Comparison of ENCODE assay signal across 8 cellular contexts in genomic region chr1:7902478-7903084, GRCh38. TPM values are rescaled to one million over a fixed set of nuclear protein-coding genes. Genes with fewer than 3 reads are reported as not detected.
DNase-seq lines count a peak whose midpoint lies in the region; TF ChIP-seq lines count a peak whose summit lies in the region.

No MANE protein-coding gene starts in this region.

- DNase-seq in AG04449 (ENCODE audit: low read depth, low spot score): no peak
- peak; percentile 69 for DNase-seq in H4 (ENCODE audit: low spot score)
- DNase-seq in NCI-H345 treated with DMSO at 0.1 percent for 48 hours (lab: John Stamatoyannopoulos, UW; ENCODE audit: unreplicated experiment): peak; percentile 54
- DNase-seq in activated CD4-positive, CD25-positive, alpha-beta regulatory T cell treated with anti-CD3 and anti-CD28 coated beads, Interleukin-2, amount 50 U/mL, for 72 hours: peak; percentile 58
- peak; percentile 40 for DNase-seq in cerebellum (ENCODE audit: low spot score)
- DNase-seq in kidney tubule cell (ENCODE audit: low spot score): peak; percentile 68
- peak; percentile 62 to 68 for DNase-seq in stimulated activated CD4-positive, alpha-beta T cell treated with anti-CD3 and anti-CD28 coated beads, Interleukin-2, amount 100 ng/mL, for 24 hours
- no peak for DNase-seq in NCI-H1048 (lab: John Stamatoyannopoulos, UW)

- no peak overlapping the region for H3K4me3 ChIP-seq in AG04449 (ENCODE audit: low read depth, low read length)

- peak; percentile 82 for TF ChIP-seq CTCF in AG04449 (IDR thresholded peaks at IDR 0.05; ENCODE audit: insufficient read depth, low read length, missing control alignments)

- CTCF ChIA-PET in AG04449 (lab: Yijun Ruan, JAX): interaction anchor here (0.6 to 7.3 kb wide), 23 partner anchors 9 to 234 kb away, joined by 3 to 108 read pairs (median 5); no protein-coding TSS in a partner anchor

- POLR2A ChIA-PET in AG04449 (lab: Yijun Ruan, JAX): interaction anchor here (1.2 kb wide), 1 partner anchor 234 kb away, joined by 3 read pairs; no protein-coding TSS in a partner anchor

RNA-seq across cellular contexts. Expression of gene TNFRSF9, which starts 38.1 kb away (rescaled TPM):
- 1.2 and 2.0 TPM in 2 replicates for total RNA-seq in H4 (2014; rRNA removed; shearing (Covaris generic))
- not detected for total RNA-seq in cerebellum

RNA-seq across cellular contexts. Expression of gene UTS2, which starts 49.7 kb away (rescaled TPM):
- not detected in 2 replicates for total RNA-seq in H4 (2014; rRNA removed; shearing (Covaris generic))
- total RNA-seq in cerebellum: not detected

RNA-seq across cellular contexts. Expression of gene PARK7, which starts 58.9 kb away (rescaled TPM):
- total RNA-seq in H4 (2014; rRNA removed; shearing (Covaris generic)): 192 and 237 TPM in 2 replicates
- total RNA-seq in cerebellum: 80.4 TPM

Comparison
In these comparisons a context has a peak if more than half of its experiments do, and no peak if none do; other contexts are left out.
1. DNase-seq: peak in H4 (single experiment), NCI-H345 treated with DMSO at 0.1 percent for 48 hours (single experiment), activated CD4-positive, CD25-positive, alpha-beta regulatory T cell treated with anti-CD3 and anti-CD28 coated beads, Interleukin-2, amount 50 U/mL, for 72 hours (single experiment), cerebellum (single experiment), kidney tubule cell (single experiment) and stimulated activated CD4-positive, alpha-beta T cell treated with anti-CD3 and anti-CD28 coated beads, Interleukin-2, amount 100 ng/mL, for 24 hours (2 of 2); none in AG04449 (single experiment) and NCI-H1048 (single experiment).